In the genomic region with DNA sequence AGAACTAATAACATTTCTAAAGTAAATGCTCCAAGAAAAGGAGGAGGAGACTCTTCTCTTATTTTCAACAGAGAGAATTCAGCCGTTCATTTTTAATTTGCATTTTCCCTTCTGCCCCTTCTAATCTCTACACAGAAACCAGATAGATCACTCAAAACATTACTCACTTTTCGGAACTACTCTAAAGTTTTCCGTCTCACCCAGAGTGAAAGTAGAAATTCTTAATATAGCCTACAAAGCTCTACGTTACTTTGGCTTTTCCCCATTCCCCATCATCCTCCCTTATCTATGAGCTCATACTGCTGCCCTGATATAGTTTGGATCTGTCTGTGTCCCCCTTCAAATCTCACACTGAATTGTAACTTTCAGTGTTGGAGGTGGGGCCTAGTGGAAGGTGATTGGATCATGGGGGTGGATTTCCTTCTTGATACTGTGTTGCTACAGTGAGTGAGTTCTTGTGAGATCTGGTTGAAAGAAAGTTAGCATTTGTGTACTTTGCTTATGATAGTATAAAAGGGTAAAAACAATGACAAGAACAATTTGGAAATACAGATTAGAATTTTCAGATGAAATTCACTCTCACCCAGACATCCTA, we compare ENCODE assay signal across 1 cellular context.
TF ChIP-seq lines count a peak whose summit lies in the region.

No MANE protein-coding gene starts in this region.

TF ChIP-seq in GM12878, 131 proteins besides CTCF, POLR2A, EP300 and RAD21 (continued from another document):
- no peak for TF ChIP-seq SMARCA5 (IDR thresholded peaks at IDR 0.05)
- TF ChIP-seq, protein P1, sequence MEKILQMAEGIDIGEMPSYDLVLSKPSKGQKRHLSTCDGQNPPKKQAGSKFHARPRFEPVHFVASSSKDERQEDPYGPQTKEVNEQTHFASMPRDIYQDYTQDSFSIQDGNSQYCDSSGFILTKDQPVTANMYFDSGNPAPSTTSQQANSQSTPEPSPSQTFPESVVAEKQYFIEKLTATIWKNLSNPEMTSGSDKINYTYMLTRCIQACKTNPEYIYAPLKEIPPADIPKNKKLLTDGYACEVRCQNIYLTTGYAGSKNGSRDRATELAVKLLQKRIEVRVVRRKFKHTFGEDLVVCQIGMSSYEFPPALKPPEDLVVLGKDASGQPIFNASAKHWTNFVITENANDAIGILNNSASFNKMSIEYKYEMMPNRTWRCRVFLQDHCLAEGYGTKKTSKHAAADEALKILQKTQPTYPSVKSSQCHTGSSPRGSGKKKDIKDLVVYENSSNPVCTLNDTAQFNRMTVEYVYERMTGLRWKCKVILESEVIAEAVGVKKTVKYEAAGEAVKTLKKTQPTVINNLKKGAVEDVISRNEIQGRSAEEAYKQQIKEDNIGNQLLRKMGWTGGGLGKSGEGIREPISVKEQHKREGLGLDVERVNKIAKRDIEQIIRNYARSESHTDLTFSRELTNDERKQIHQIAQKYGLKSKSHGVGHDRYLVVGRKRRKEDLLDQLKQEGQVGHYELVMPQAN (conservative IDR thresholded peaks at IDR 0.05), result no peak
- TF ChIP-seq NFXL1 (IDR thresholded peaks at IDR 0.05; ENCODE audit: borderline replicate concordance), result no peak
- peak in 1 of 2 experiments; percentile 63; a peak in 1 of 4 replicates for TF ChIP-seq ETV6 (conservative IDR thresholded peaks at IDR 0.05 in 1 of 2, IDR thresholded peaks at IDR 0.05 in 1 of 2; ENCODE audit: borderline replicate concordance in 1 of 2, low read depth in 1 of 2)
- TF ChIP-seq NBN (IDR thresholded peaks at IDR 0.05), result no peak
- no peak for TF ChIP-seq SIX5 (IDR thresholded peaks at IDR 0.05; ENCODE audit: low read depth, low read length, severe bottlenecking)
- no peak for TF ChIP-seq RELA (IDR thresholded peaks at IDR 0.05; ENCODE audit: borderline replicate concordance, partially characterized antibody)
- no peak for TF ChIP-seq PAX8 (IDR thresholded peaks at IDR 0.05)
- TF ChIP-seq, protein P2, sequence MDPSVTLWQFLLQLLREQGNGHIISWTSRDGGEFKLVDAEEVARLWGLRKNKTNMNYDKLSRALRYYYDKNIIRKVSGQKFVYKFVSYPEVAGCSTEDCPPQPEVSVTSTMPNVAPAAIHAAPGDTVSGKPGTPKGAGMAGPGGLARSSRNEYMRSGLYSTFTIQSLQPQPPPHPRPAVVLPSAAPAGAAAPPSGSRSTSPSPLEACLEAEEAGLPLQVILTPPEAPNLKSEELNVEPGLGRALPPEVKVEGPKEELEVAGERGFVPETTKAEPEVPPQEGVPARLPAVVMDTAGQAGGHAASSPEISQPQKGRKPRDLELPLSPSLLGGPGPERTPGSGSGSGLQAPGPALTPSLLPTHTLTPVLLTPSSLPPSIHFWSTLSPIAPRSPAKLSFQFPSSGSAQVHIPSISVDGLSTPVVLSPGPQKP (IDR thresholded peaks at IDR 0.05; ENCODE audit: low read depth, low read length), result no peak
- TF ChIP-seq, protein P3, sequence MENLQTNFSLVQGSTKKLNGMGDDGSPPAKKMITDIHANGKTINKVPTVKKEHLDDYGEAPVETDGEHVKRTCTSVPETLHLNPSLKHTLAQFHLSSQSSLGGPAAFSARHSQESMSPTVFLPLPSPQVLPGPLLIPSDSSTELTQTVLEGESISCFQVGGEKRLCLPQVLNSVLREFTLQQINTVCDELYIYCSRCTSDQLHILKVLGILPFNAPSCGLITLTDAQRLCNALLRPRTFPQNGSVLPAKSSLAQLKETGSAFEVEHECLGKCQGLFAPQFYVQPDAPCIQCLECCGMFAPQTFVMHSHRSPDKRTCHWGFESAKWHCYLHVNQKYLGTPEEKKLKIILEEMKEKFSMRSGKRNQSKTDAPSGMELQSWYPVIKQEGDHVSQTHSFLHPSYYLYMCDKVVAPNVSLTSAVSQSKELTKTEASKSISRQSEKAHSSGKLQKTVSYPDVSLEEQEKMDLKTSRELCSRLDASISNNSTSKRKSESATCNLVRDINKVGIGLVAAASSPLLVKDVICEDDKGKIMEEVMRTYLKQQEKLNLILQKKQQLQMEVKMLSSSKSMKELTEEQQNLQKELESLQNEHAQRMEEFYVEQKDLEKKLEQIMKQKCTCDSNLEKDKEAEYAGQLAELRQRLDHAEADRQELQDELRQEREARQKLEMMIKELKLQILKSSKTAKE (IDR thresholded peaks at IDR 0.05; ENCODE audit: low read depth, poor library complexity, severe bottlenecking), result no peak
- TF ChIP-seq MYB (IDR thresholded peaks at IDR 0.05; ENCODE audit: borderline replicate concordance, low read depth, low read length), result no peak
- no peak for TF ChIP-seq RAD51 (IDR thresholded peaks at IDR 0.05)
- TF ChIP-seq ZNF217 (IDR thresholded peaks at IDR 0.05), result peak; percentile 32; the same call in 1 of the 2 replicates
- 0 out of 2 replicates have a peak, but pooled peaks have one; percentile 14 for TF ChIP-seq ATF7 (IDR thresholded peaks at IDR 0.05; ENCODE audit: low read depth)
- peak; percentile 39; the same call in 1 of the 2 replicates for TF ChIP-seq CREB1 (IDR thresholded peaks at IDR 0.05; ENCODE audit: low read depth)
- no peak for TF ChIP-seq LARP7 (IDR thresholded peaks at IDR 0.05)
- TF ChIP-seq KAT2A (conservative IDR thresholded peaks at IDR 0.05; ENCODE audit: control insufficient read depth, low read depth, low read length), result no peak
- TF ChIP-seq, protein P4, sequence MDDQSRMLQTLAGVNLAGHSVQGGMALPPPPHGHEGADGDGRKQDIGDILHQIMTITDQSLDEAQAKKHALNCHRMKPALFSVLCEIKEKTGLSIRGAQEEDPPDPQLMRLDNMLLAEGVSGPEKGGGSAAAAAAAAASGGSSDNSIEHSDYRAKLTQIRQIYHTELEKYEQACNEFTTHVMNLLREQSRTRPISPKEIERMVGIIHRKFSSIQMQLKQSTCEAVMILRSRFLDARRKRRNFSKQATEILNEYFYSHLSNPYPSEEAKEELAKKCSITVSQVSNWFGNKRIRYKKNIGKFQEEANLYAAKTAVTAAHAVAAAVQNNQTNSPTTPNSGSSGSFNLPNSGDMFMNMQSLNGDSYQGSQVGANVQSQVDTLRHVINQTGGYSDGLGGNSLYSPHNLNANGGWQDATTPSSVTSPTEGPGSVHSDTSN (IDR thresholded peaks at IDR 0.05; ENCODE audit: insufficient replicate concordance, low read depth, low read length), result no peak
- TF ChIP-seq JUNB (IDR thresholded peaks at IDR 0.05), result peak; percentile 41; the same call in 1 of the 2 replicates
- TF ChIP-seq, protein P5, sequence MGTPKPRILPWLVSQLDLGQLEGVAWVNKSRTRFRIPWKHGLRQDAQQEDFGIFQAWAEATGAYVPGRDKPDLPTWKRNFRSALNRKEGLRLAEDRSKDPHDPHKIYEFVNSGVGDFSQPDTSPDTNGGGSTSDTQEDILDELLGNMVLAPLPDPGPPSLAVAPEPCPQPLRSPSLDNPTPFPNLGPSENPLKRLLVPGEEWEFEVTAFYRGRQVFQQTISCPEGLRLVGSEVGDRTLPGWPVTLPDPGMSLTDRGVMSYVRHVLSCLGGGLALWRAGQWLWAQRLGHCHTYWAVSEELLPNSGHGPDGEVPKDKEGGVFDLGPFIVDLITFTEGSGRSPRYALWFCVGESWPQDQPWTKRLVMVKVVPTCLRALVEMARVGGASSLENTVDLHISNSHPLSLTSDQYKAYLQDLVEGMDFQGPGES (IDR thresholded peaks at IDR 0.05), result no peak
- TF ChIP-seq SMAD1 (IDR thresholded peaks at IDR 0.05; ENCODE audit: low read depth, partially characterized antibody), result no peak
- 0 out of 2 replicates have a peak, but pooled peaks have one; percentile 44 for TF ChIP-seq MEF2A (IDR thresholded peaks at IDR 0.05; ENCODE audit: insufficient read depth, low read depth, low read length)
- peak; percentile 53; the same call in 1 of the 2 replicates for TF ChIP-seq NFIC (IDR thresholded peaks at IDR 0.05; ENCODE audit: low read depth, low read length)
- no peak for TF ChIP-seq YY1 (IDR thresholded peaks at IDR 0.05; ENCODE audit: low read depth, low read length)
- no peak for TF ChIP-seq SIN3A (IDR thresholded peaks at IDR 0.05; ENCODE audit: low read depth, low read length)
- 0 out of 2 replicates have a peak, but pooled peaks have one; percentile 21 for TF ChIP-seq GABPA (IDR thresholded peaks at IDR 0.05; ENCODE audit: low read depth)
- TF ChIP-seq ESRRA (IDR thresholded peaks at IDR 0.05; ENCODE audit: low read length), result no peak
- peak; percentile 37; the same call in 1 of the 2 replicates for TF ChIP-seq EED (IDR thresholded peaks at IDR 0.05; ENCODE audit: low read depth)
- no peak for TF ChIP-seq YBX1 (IDR thresholded peaks at IDR 0.05)
- no peak for TF ChIP-seq ZNF274 (IDR thresholded peaks at IDR 0.05; ENCODE audit: insufficient read depth, insufficient read length)
- TF ChIP-seq CREM (IDR thresholded peaks at IDR 0.05; ENCODE audit: low read depth), result 0 out of 2 replicates have a peak, but pooled peaks have one; percentile 31
